18 cellular contexts compared by ENCODE assay signal in the genomic region with DNA sequence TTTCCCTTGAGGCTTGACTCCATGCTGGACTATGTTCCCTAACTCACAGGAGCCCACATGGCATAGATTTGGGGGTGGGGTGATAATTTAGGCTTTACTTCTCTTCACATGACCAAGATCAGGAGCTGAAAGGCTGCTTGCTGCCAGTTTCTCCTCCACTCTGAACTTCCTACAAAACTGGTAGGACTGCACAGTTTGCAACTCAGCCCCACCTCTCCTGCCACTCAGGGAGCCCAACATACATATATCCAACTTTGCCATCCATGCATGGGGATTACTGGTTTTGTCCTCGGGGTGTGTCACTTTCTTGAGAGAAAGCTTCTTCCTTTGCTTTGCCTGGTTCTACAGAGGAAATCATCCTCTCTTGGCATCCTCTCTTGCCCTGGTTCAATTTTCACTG. TPM values are rescaled to one million over a fixed set of nuclear protein-coding genes. Genes with fewer than 3 reads are reported as not detected.
A peak's percentile ranks its signal among the peaks of the same experiment; 100 is the strongest.
DNase-seq lines count a peak whose midpoint lies in the region; ATAC-seq, FAIRE-seq and TF ChIP-seq lines count a peak whose summit lies in the region.
"Had no signal": no experiment of that assay in that cellular context is flagged by ENCODE, and none has a peak within 500 bp of the region (broad histone marks: within the 10 kb centered on the region; RNA-seq: fewer than 3 reads in every experiment).

No MANE protein-coding gene starts in this region.

- WGBS in K562 (ENCODE audit: insufficient coverage, low coverage, missing lambda C conversion rate) = 57% methylated on average over 1 of the region's 1 CpG

- BruUV-seq in K562 (replicated peaks; lab: Mats Ljungman, UMichigan) (no TSS peak), PC-9 (replicated peaks; lab: Mats Ljungman, UMichigan) (no TSS peak)

- peak overlapping the region; percentile 51 for H3K27ac Mint-ChIP-seq in activated naive CD8-positive, alpha-beta T cell treated with anti-CD3 and anti-CD28 coated beads, Interleukin-2, amount 50 U/mL, for 24 hours
- H3K27ac Mint-ChIP-seq in activated naive CD8-positive, alpha-beta T cell treated with anti-CD3 and anti-CD28 coated beads for 36 hours = no peak overlapping the region

- peaks cover 4% of the 10 kb centered on the region for H3K9me3 Mint-ChIP-seq in activated naive CD8-positive, alpha-beta T cell treated with anti-CD3 and anti-CD28 coated beads, Interleukin-2, amount 50 U/mL, for 24 hours
- H3K9me3 Mint-ChIP-seq in activated naive CD8-positive, alpha-beta T cell treated with anti-CD3 and anti-CD28 coated beads for 36 hours = peaks cover 2% of the 10 kb centered on the region

- DNase-seq in activated naive CD8-positive, alpha-beta T cell treated with anti-CD3 and anti-CD28 coated beads, Interleukin-2, amount 50 U/mL, for 24 hours = no peak
- DNase-seq in activated naive CD8-positive, alpha-beta T cell treated with anti-CD3 and anti-CD28 coated beads for 36 hours = no peak
- DNase-seq in K562 (ENCODE audit: extremely low read depth in 1 of 4, low spot score in 3 of 4) (no peak), foreskin melanocyte (peak; percentile 8), PC-9 (no peak)
- DNase-seq: C1 segment of cervical spinal cord, DMS79, GOT3, Kasumi-1, NCI-H1417, NCI-H1930, NCI-H2171 treated with DMSO at 0.1 percent for 48 hours, NCI-H510A, RPMI8226 had no signal

- in situ Hi-C loops in K562 (cut with MboI) = no loop called here

- H3K9me3 ChIP-seq in K562 (replicated peaks; ENCODE audit: control insufficient read depth, insufficient read depth, low read depth, low read length) (no peaks in the 10 kb centered on the region), PC-9 (ENCODE audit: insufficient read depth, low read depth) (no peaks in the 10 kb centered on the region)

- H3K36me3 ChIP-seq in K562 (ENCODE audit: control insufficient read depth, insufficient read depth, low read length) (no peaks in the 10 kb centered on the region), PC-9 (ENCODE audit: low read depth) (no peaks in the 10 kb centered on the region)

- H3F3A ChIP-seq in PC-9 (ENCODE audit: insufficient read depth, low read depth) = no peaks in the 10 kb centered on the region

- TF ChIP-seq CTCF in K562 (IDR thresholded peaks at IDR 0.05 in 2 of 3, conservative IDR thresholded peaks at IDR 0.05 in 1 of 3; ENCODE audit: insufficient read depth in 2 of 3, low read depth in 1 of 3, low read length in 3 of 3) = no peak
- TF ChIP-seq CTCF in PC-9 (conservative IDR thresholded peaks at IDR 0.05) = no peak

- no peak for TF ChIP-seq EP300 in K562 (IDR thresholded peaks at IDR 0.05; ENCODE audit: low read length)

- H3K27me3 ChIP-seq in K562 (ENCODE audit: control insufficient read depth in 2 of 2, insufficient read depth in 2 of 2, low read length in 2 of 2) (no peaks in the 10 kb centered on the region), PC-9 (ENCODE audit: insufficient read depth, low read depth) (no peaks in the 10 kb centered on the region)

- intact Hi-C loops in K562 (cut with micrococcal nuclease) (no loop called here), PC-9 (cut with micrococcal nuclease; ENCODE audit: unreplicated experiment) (no loop called here)

- no peak for TF ChIP-seq POLR2A in K562 (conservative IDR thresholded peaks at IDR 0.05)

- peaks cover 19% of the 10 kb centered on the region in 2 experiments; a peak in 4 of 5 replicates for H3K4me1 ChIP-seq in K562 (replicated peaks in 1 of 2; ENCODE audit: control insufficient read depth in 2 of 2, insufficient read depth in 2 of 2, low read length in 2 of 2)
- no peaks in the 10 kb centered on the region for H3K4me1 ChIP-seq in PC-9 (replicated peaks; ENCODE audit: insufficient read depth)

- CTCF ChIA-PET in K562 (lab: Yijun Ruan, JAX; ENCODE audit: low intra/inter-chr PET ratio) (no interaction called here), PC-9 (lab: Charles Lee) (no interaction called here)

- H2AFZ ChIP-seq in K562 (ENCODE audit: low read depth, low read length) = no peak overlapping the region
- no peak overlapping the region for H2AFZ ChIP-seq in PC-9

- peaks cover 8% of the 10 kb centered on the region for H3K36me3 Mint-ChIP-seq in activated naive CD8-positive, alpha-beta T cell treated with anti-CD3 and anti-CD28 coated beads, Interleukin-2, amount 50 U/mL, for 24 hours (ENCODE audit: low read depth)
- H3K36me3 Mint-ChIP-seq in activated naive CD8-positive, alpha-beta T cell treated with anti-CD3 and anti-CD28 coated beads for 36 hours = peaks cover 19% of the 10 kb centered on the region

- no peaks in the 10 kb centered on the region for H3K9me1 ChIP-seq in K562 (ENCODE audit: control insufficient read depth, insufficient read depth, low read length)

- H3K9ac ChIP-seq in K562 (ENCODE audit: insufficient read depth in 1 of 2, low read depth in 2 of 2, low read length in 2 of 2) = peak overlapping the region in 1 of 2 experiments; percentile 52; a peak in 1 of 4 replicates

- H3K4me3 Mint-ChIP-seq in activated naive CD8-positive, alpha-beta T cell treated with anti-CD3 and anti-CD28 coated beads, Interleukin-2, amount 50 U/mL, for 24 hours = no peak overlapping the region
- no peak overlapping the region for H3K4me3 Mint-ChIP-seq in activated naive CD8-positive, alpha-beta T cell treated with anti-CD3 and anti-CD28 coated beads for 36 hours

- no peak for FAIRE-seq in K562 (lab: Jason Lieb, UNC)
- FAIRE-seq: A204.1 had no signal

- H3K27ac ChIP-seq in K562 (ENCODE audit: extremely low read depth, low read depth, low read length) (peak overlapping the region; percentile 47; the same call in 1 of the 3 replicates), PC-9 (no peak overlapping the region)

- H3K4me3 ChIP-seq in K562 = no peak overlapping the region
- no peak overlapping the region for H3K4me3 ChIP-seq in PC-9

- no peaks in the 10 kb centered on the region for H3K27me3 Mint-ChIP-seq in activated naive CD8-positive, alpha-beta T cell treated with anti-CD3 and anti-CD28 coated beads, Interleukin-2, amount 50 U/mL, for 24 hours
- no peaks in the 10 kb centered on the region for H3K27me3 Mint-ChIP-seq in activated naive CD8-positive, alpha-beta T cell treated with anti-CD3 and anti-CD28 coated beads for 36 hours

- no peak for ATAC-seq in activated naive CD8-positive, alpha-beta T cell treated with anti-CD3 and anti-CD28 coated beads, Interleukin-2, amount 50 U/mL, for 24 hours
- ATAC-seq in K562 (no peak), HG02623 (IDR thresholded peaks at IDR 0.05; ENCODE audit: unreplicated experiment) (no peak), HG02981 (IDR thresholded peaks at IDR 0.05; ENCODE audit: unreplicated experiment) (no peak), HG03565 (IDR thresholded peaks at IDR 0.05; ENCODE audit: unreplicated experiment) (no peak)

- POLR2A ChIA-PET in K562 (lab: Yijun Ruan, JAX) = interaction anchor here (0.8 to 3.0 kb wide), 4 partner anchors 8 to 15 kb away, joined by 4 to 9 read pairs (median 6); no protein-coding TSS in a partner anchor
- POLR2A ChIA-PET in PC-9 (lab: Charles Lee; ENCODE audit: unreplicated experiment) = no interaction called here

- peaks cover 83% of the 10 kb centered on the region for H3K79me2 ChIP-seq in K562 (ENCODE audit: control insufficient read depth, insufficient read depth, low read length)
- peaks cover 18% of the 10 kb centered on the region for H3K79me2 ChIP-seq in PC-9 (ENCODE audit: low read depth)

- TF ChIP-seq RAD21 in K562 (CRISPR knock-in tag; conservative IDR thresholded peaks at IDR 0.05 in 1 of 2, IDR thresholded peaks at IDR 0.05 in 1 of 2) = no peak

- H3K9me2 ChIP-seq in PC-9 (ENCODE audit: insufficient read depth) = no peaks in the 10 kb centered on the region

- H3K4me1 Mint-ChIP-seq in activated naive CD8-positive, alpha-beta T cell treated with anti-CD3 and anti-CD28 coated beads, Interleukin-2, amount 50 U/mL, for 24 hours = peaks cover 19% of the 10 kb centered on the region
- peaks cover 30% of the 10 kb centered on the region for H3K4me1 Mint-ChIP-seq in activated naive CD8-positive, alpha-beta T cell treated with anti-CD3 and anti-CD28 coated beads for 36 hours

- no peak overlapping the region for H3K4me2 ChIP-seq in K562 (ENCODE audit: insufficient read depth, low read length)
- no peak overlapping the region for H3K4me2 ChIP-seq in PC-9

- H4K20me1 ChIP-seq in K562 (replicated peaks; ENCODE audit: control insufficient read depth, insufficient read depth, low read length) = no peaks in the 10 kb centered on the region
- H4K20me1 ChIP-seq in PC-9 (ENCODE audit: insufficient read depth) = no peaks in the 10 kb centered on the region

TF ChIP-seq in K562, 482 proteins besides CTCF, POLR2A, EP300 and RAD21 (continues in another document):
- TF ChIP-seq HDAC6 (IDR thresholded peaks at IDR 0.05; ENCODE audit: low read depth, low read length) (no peak), ZKSCAN1 (IDR thresholded peaks at IDR 0.05; ENCODE audit: low read depth, low read length) (no peak), LCOR (CRISPR knock-in tag; IDR thresholded peaks at IDR 0.05) (no peak), ZNF174 (CRISPR knock-in tag; IDR thresholded peaks at IDR 0.05) (no peak)

RNA-seq across cellular contexts. Expression of a gene that starts 14.1 kb away (rescaled TPM):
- 10 to 100 TPM; 15.6 to 16.4 TPM for total RNA-seq in activated naive CD8-positive, alpha-beta T cell treated with anti-CD3 and anti-CD28 coated beads for 36 hours
- 25.1 and 27.1 TPM in 2 replicates for total RNA-seq in K562 (2011; cell fraction: chromatin; rRNA removed; ENCODE audit: low replicate concordance)
- 6.3 and 7.1 TPM in 2 replicates for total RNA-seq in K562 (2011; cell fraction: nucleolus; rRNA removed)
- total RNA-seq in K562 (2011; cell fraction: nucleoplasm; rRNA removed) = 9.8 and 13.5 TPM in 2 replicates
- 2.3 and 3.0 TPM in 2 replicates for total RNA-seq in K562 (2014; rRNA removed)
- total RNA-seq in K562 (2014; rRNA removed; fragmentation: Illumina TruSeq; extraction: Trizol) = 4.0 and 4.1 TPM in 2 replicates
- total RNA-seq in K562 (2015; rRNA removed; fragmentation: Illumina TruSeq; extraction: Trizol) = 4.3 and 4.7 TPM in 2 replicates
- 7.7 and 8.1 TPM in 2 replicates for total RNA-seq in K562 (2021)
- polyA plus RNA-seq in K562 (2011; rRNA removed) = 2.9 and 3.8 TPM in 2 replicates
- polyA plus RNA-seq in K562 (2011; cell fraction: cytosol; rRNA removed) = 1.9 and 2.6 TPM in 2 replicates
- polyA plus RNA-seq in K562 (2011; cell fraction: nucleus; rRNA removed) = 7.3 and 7.8 TPM in 2 replicates
- polyA plus RNA-seq in K562 (2012) = 0.98 and 1.3 TPM in 2 replicates
- 1.5 and 1.7 TPM in 2 replicates for polyA plus RNA-seq in K562 (2014; fragmentation: Illumina TruSeq; extraction: Trizol)
- polyA plus RNA-seq in K562 (2014; fragmentation: Nextera tagmentation; extraction: Ambion mirVana) = 1 to 10 TPM in 1 of 2 experiments, under 1 TPM in 1; 0.64 to 1.4 TPM
- 1.7 and 1.9 TPM in 2 replicates for polyA plus RNA-seq in K562 (2014; rRNA removed)
- 16.1 and 21.9 TPM in 2 replicates for polyA minus RNA-seq in K562 (2011; rRNA and poly(A)+ RNA removed)
- 6.4 and 9.0 TPM in 2 replicates for polyA minus RNA-seq in K562 (2011; cell fraction: cytosol; rRNA and poly(A)+ RNA removed)
- 6.7 and 12.4 TPM in 2 replicates for polyA minus RNA-seq in K562 (2011; cell fraction: nucleus; rRNA and poly(A)+ RNA removed)
- 7.1 and 12.4 TPM in 2 replicates for total RNA-seq in PC-9 (2021)
